Comparison of ENCODE assay signal across 11 cellular contexts in genomic region chr7:149321978-149322541, GRCh38.
DNase-seq lines count a peak whose midpoint lies in the region; ATAC-seq and TF ChIP-seq lines count a peak whose summit lies in the region.
"Had no signal": no experiment of that assay in that cellular context is flagged by ENCODE, and none has a peak within 500 bp of the region (broad histone marks: within the 10 kb centered on the region; RNA-seq: fewer than 3 reads in every experiment).

No MANE protein-coding gene starts in this region.

- no peaks in the 10 kb centered on the region for H3K27me3 ChIP-seq in right atrium auricular region
- no peaks in the 10 kb centered on the region for H3K27me3 ChIP-seq in H7 (ENCODE audit: control insufficient read depth, insufficient read depth, low read length)
- H3K27me3 ChIP-seq: BLaER1 had no signal

- peak overlapping the region; percentile 73 for H3K4me3 Mint-ChIP-seq in activated T-cell treated with anti-CD3 and anti-CD28 coated beads, Interleukin-2, amount 50 U/mL, for 4 hours
- peak overlapping the region; percentile 4 for H3K4me3 Mint-ChIP-seq in activated B cell treated with CpG ODN at 0.5 μM for 24 hours

- H3K27ac Mint-ChIP-seq in activated B cell treated with CpG ODN at 0.5 μM for 24 hours: no peak overlapping the region
- H3K27ac Mint-ChIP-seq: brain had no signal

- peaks cover 15% of the 10 kb centered on the region for H3K4me1 Mint-ChIP-seq in activated T-cell treated with anti-CD3 and anti-CD28 coated beads, Interleukin-2, amount 50 U/mL, for 4 hours (ENCODE audit: low read depth)
- H3K4me1 Mint-ChIP-seq in activated B cell treated with CpG ODN at 0.5 μM for 24 hours: peaks cover 4% of the 10 kb centered on the region

- H3K4me1 ChIP-seq in right atrium auricular region: no peaks in the 10 kb centered on the region
- H3K4me1 ChIP-seq: BLaER1 had no signal

- CTCF ChIA-PET in activated B cell treated with CpG ODN at 0.5 μM for 24 hours (lab: Charles Lee): interaction anchor here (1.5 kb wide), 1 partner anchor 12 kb away, joined by 3 read pairs; no protein-coding TSS in a partner anchor

- peaks cover 3% of the 10 kb centered on the region for H3K9me3 Mint-ChIP-seq in activated T-cell treated with anti-CD3 and anti-CD28 coated beads, Interleukin-2, amount 50 U/mL, for 4 hours
- H3K9me3 Mint-ChIP-seq in activated B cell treated with CpG ODN at 0.5 μM for 24 hours: peaks cover 2% of the 10 kb centered on the region

- ATAC-seq in activated T-cell treated with anti-CD3 and anti-CD28 coated beads, Interleukin-2, amount 50 U/mL, for 4 hours: peak; percentile 18 to 46
- ATAC-seq in activated B cell treated with CpG ODN at 0.5 μM for 24 hours (ENCODE audit: low read depth) (no peak), HG03280 (IDR thresholded peaks at IDR 0.05; ENCODE audit: unreplicated experiment) (no peak), GM19328 (IDR thresholded peaks at IDR 0.05; ENCODE audit: unreplicated experiment) (no peak)

- no peak for DNase-seq in activated T-cell treated with anti-CD3 and anti-CD28 coated beads, Interleukin-2, amount 50 U/mL, for 4 hours
- DNase-seq in activated T-cell treated with anti-CD3 and anti-CD28 coated beads for 4 hours (no peak), activated B cell treated with CpG ODN at 0.5 μM for 24 hours (no peak), right atrium auricular region (ENCODE audit: low spot score) (no peak), stromal cell of bone marrow (ENCODE audit: low read depth) (peak; percentile 19), H7 (no peak)

- TF ChIP-seq CTCF in activated B cell treated with CpG ODN at 0.5 μM for 24 hours (IDR thresholded peaks at IDR 0.05) (no peak), right atrium auricular region (IDR thresholded peaks at IDR 0.05) (no peak)

- peaks cover 5% of the 10 kb centered on the region for H3K27me3 Mint-ChIP-seq in activated T-cell treated with anti-CD3 and anti-CD28 coated beads, Interleukin-2, amount 50 U/mL, for 4 hours (ENCODE audit: low read depth)
- peaks cover 22% of the 10 kb centered on the region for H3K27me3 Mint-ChIP-seq in activated B cell treated with CpG ODN at 0.5 μM for 24 hours

- intact Hi-C loops in activated B cell treated with CpG ODN at 0.5 μM for 24 hours (cut with micrococcal nuclease): no loop called here

- no peak overlapping the region for H3K27ac ChIP-seq in right atrium auricular region
- H3K27ac ChIP-seq: BLaER1 had no signal

- no peaks in the 10 kb centered on the region for H3K36me3 Mint-ChIP-seq in activated T-cell treated with anti-CD3 and anti-CD28 coated beads, Interleukin-2, amount 50 U/mL, for 4 hours (ENCODE audit: insufficient read depth)
- no peaks in the 10 kb centered on the region for H3K36me3 Mint-ChIP-seq in activated B cell treated with CpG ODN at 0.5 μM for 24 hours (ENCODE audit: low read depth)
- H3K36me3 Mint-ChIP-seq: brain had no signal

- POLR2A ChIA-PET in activated B cell treated with CpG ODN at 0.5 μM for 24 hours (lab: Charles Lee): no interaction called here

- H3K9me3 ChIP-seq in right atrium auricular region: no peaks in the 10 kb centered on the region

- H3K4me3 ChIP-seq in right atrium auricular region (peak overlapping the region; percentile 15 to 27), H7 (ENCODE audit: insufficient read depth, low read depth, low read length) (no peak overlapping the region)
- H3K4me3 ChIP-seq: BLaER1, lung had no signal

- H3K36me3 ChIP-seq in right atrium auricular region (no peaks in the 10 kb centered on the region), H7 (replicated peaks; ENCODE audit: control insufficient read depth, insufficient read depth, low read length) (no peaks in the 10 kb centered on the region)
- H3K36me3 ChIP-seq: BLaER1 had no signal

Comparison
In these comparisons a context has a peak if more than half of its experiments do, and no peak if none do; other contexts are left out.
1. ATAC-seq: peak in activated T-cell treated with anti-CD3 and anti-CD28 coated beads, Interleukin-2, amount 50 U/mL, for 4 hours (2 of 2); none in activated B cell treated with CpG ODN at 0.5 μM for 24 hours (single experiment), HG03280 (single experiment) and GM19328 (single experiment).